24 cellular contexts compared by ENCODE assay signal in genomic region chr14:51957950-51958349, GRCh38. TPM values are rescaled to one million over a fixed set of nuclear protein-coding genes. Genes with fewer than 3 reads are reported as not detected.
DNase-seq lines count a peak whose midpoint lies in the region; ATAC-seq and TF ChIP-seq lines count a peak whose summit lies in the region.
"Had no signal": no experiment of that assay in that cellular context is flagged by ENCODE, and none has a peak within 500 bp of the region (broad histone marks: within the 10 kb centered on the region; RNA-seq: fewer than 3 reads in every experiment).

No MANE protein-coding gene starts in this region.

- H3K27me3 ChIP-seq in heart right ventricle = no peaks in the 10 kb centered on the region
- no peaks in the 10 kb centered on the region for H3K27me3 ChIP-seq in brain microvascular endothelial cell (replicated peaks)
- no peaks in the 10 kb centered on the region for H3K27me3 ChIP-seq in H7 (ENCODE audit: control insufficient read depth, insufficient read depth, low read length)
- H3K27me3 ChIP-seq: BLaER1 treated with 17β-estradiol and CSF1 and Interleukin-3, amounts not matched to agents 10 nM and 100 nM; esophagus muscularis mucosa; hepatocyte had no signal

- H3K36me3 ChIP-seq in heart right ventricle (peaks cover 0 to 53% (median 0%) of the 10 kb centered on the region in 9 donors), brain microvascular endothelial cell (replicated peaks) (no peaks in the 10 kb centered on the region), H7 (replicated peaks; ENCODE audit: control insufficient read depth, insufficient read depth, low read length) (no peaks in the 10 kb centered on the region)
- H3K36me3 ChIP-seq: lower lobe of right lung, thoracic aorta had no signal

- H3K4me1 ChIP-seq in heart right ventricle = peaks cover 0 to 18% (median 4%) of the 10 kb centered on the region in 9 donors
- H3K4me1 ChIP-seq: BLaER1 treated with 17β-estradiol and CSF1 and Interleukin-3, amounts not matched to agents 10 nM and 100 nM; lower lobe of right lung had no signal

- in situ Hi-C loops in brain microvascular endothelial cell (cut with HindIII; ENCODE audit: low pct_ligation_motif_present, low sequenced_read_pairs) = no loop called here

- DNase-seq in heart right ventricle (no peak), left cardiac atrium (no peak), brain microvascular endothelial cell (peak; percentile 27), foreskin fibroblast (peak; percentile 37 to 76), stromal cell of bone marrow (ENCODE audit: low read depth) (peak; percentile 11), H7 (no peak), NCI-H2081 treated with DMSO at 0.1 percent for 48 hours (lab: John Stamatoyannopoulos, UW) (no peak)
- no peak for DNase-seq in stimulated activated CD4-positive, alpha-beta T cell treated with anti-CD3 and anti-CD28 coated beads, Interleukin-4, amount 100 ng/mL, for 24 hours
- DNase-seq: activated CD4-positive, CD25-positive, alpha-beta regulatory T cell; activated CD8-positive, alpha-beta T cell treated with anti-CD3 and anti-CD28 coated beads for 36 hours; activated gamma-delta T cell treated with Interleukin-2 at 50 U/mL for 16 hours; effector memory CD4-positive, alpha-beta T cell; KBM-7; lower lobe of right lung; NCI-H2029 treated with DMSO at 0.1 percent for 48 hours; NCI-H510A; occipital lobe; right cardiac atrium; stimulated activated CD4-positive, alpha-beta T cell treated with anti-CD3 and anti-CD28 coated beads, Interleukin-15, amount 100 ng/mL, for 24 hours; T-helper 9 cell had no signal

- H3K4me3 ChIP-seq in heart right ventricle (no peak overlapping the region), brain microvascular endothelial cell (ENCODE audit: low read depth, low read length) (no peak overlapping the region), foreskin fibroblast (ENCODE audit: low read depth in 1 of 2, low read length in 2 of 2) (no peak overlapping the region), H7 (ENCODE audit: insufficient read depth, low read depth, low read length) (no peak overlapping the region)
- H3K4me3 ChIP-seq: esophagus muscularis mucosa, hepatocyte, lower lobe of right lung, thoracic aorta had no signal

- peak in 5 of 8 donors; percentile 29 to 61 (median 39) for ATAC-seq in heart right ventricle
- ATAC-seq in left cardiac atrium = no peak
- ATAC-seq: activated CD8-positive, alpha-beta T cell treated with anti-CD3 and anti-CD28 coated beads for 36 hours; lower lobe of right lung; right cardiac atrium had no signal

- TF ChIP-seq CTCF in heart right ventricle (IDR thresholded peaks at IDR 0.05) (no peak), brain microvascular endothelial cell (IDR thresholded peaks at IDR 0.05; ENCODE audit: low read depth, low read length, missing control alignments) (no peak), foreskin fibroblast (IDR thresholded peaks at IDR 0.05; ENCODE audit: low read depth, low read length) (no peak)

- WGBS in heart right ventricle, 2 donors = 38 to 52% methylated on average over 2 of the region's 2 CpGs

- peaks cover 0 to 35% (median 24%) of the 10 kb centered on the region in 11 donors for H3K9me3 ChIP-seq in heart right ventricle
- H3K9me3 ChIP-seq: thoracic aorta had no signal

- intact Hi-C loops in heart right ventricle (cut with DNase I) (loop anchor here in 1 of 10 donors (10.0 kb wide), 1 partner anchor 73 kb away; no protein-coding TSS in a partner anchor), left cardiac atrium (cut with DNase I) (no loop called here)

- H3K27ac ChIP-seq in heart right ventricle (no peak overlapping the region), brain microvascular endothelial cell (no peak overlapping the region)
- H3K27ac ChIP-seq: BLaER1 treated with 17β-estradiol and CSF1 and Interleukin-3, amounts not matched to agents 10 nM and 100 nM; esophagus muscularis mucosa; hepatocyte; lower lobe of right lung; thoracic aorta had no signal

RNA-seq across cellular contexts. Expression of gene RTRAF, which starts 31.4 kb away (rescaled TPM):
- 100 to 1,000 TPM; 181 to 258 (median 214) TPM for total RNA-seq in heart right ventricle
- polyA plus RNA-seq in heart right ventricle = 100 to 1,000 TPM; 178 to 276 TPM
- 100 to 1,000 TPM; 172 to 187 TPM for total RNA-seq in left cardiac atrium
- 321 and 401 TPM in 2 replicates for total RNA-seq in H7 (2014; rRNA removed; shearing (Covaris generic))

Comparison
In these comparisons a context has a peak if more than half of its experiments do, and no peak if none do; other contexts are left out.
1. ATAC-seq: peak in heart right ventricle (5 of 8); none in left cardiac atrium (0 of 2).
2. DNase-seq: peak in brain microvascular endothelial cell (single experiment), foreskin fibroblast (2 of 2) and stromal cell of bone marrow (single experiment); none in heart right ventricle (0 of 2), left cardiac atrium (single experiment), stimulated activated CD4-positive, alpha-beta T cell treated with anti-CD3 and anti-CD28 coated beads, Interleukin-4, amount 100 ng/mL, for 24 hours (single experiment), H7 (single experiment) and NCI-H2081 treated with DMSO at 0.1 percent for 48 hours (single experiment).